Comparison of ENCODE assay signal across 1 cellular context in the genomic region with DNA sequence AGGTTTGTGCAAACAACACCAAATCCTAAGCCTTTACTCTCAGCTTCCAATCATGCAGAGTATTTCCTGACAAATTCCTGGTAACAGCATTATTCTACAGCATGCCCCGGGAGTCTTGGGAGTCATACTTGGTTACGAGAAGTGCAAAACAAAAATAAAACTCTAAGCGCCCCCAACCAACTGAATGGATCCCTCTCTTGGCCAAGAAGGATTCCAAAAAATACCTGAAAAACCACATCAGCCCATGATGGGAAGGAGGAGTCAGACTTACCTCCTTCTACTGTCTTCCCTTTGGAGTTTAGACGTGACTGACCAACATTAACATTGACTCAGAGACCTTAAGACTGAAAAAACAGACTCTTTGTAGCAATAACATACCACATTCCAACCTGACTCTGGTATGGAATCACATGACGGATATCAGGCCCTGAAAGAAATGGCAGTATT.
TF ChIP-seq lines count a peak whose summit lies in the region.

No MANE protein-coding gene starts in this region.

TF ChIP-seq in IMR-90, 13 proteins besides CTCF, POLR2A, EP300 and RAD21:
- TF ChIP-seq, protein P1, sequence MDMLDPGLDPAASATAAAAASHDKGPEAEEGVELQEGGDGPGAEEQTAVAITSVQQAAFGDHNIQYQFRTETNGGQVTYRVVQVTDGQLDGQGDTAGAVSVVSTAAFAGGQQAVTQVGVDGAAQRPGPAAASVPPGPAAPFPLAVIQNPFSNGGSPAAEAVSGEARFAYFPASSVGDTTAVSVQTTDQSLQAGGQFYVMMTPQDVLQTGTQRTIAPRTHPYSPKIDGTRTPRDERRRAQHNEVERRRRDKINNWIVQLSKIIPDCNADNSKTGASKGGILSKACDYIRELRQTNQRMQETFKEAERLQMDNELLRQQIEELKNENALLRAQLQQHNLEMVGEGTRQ (IDR thresholded peaks at IDR 0.05; ENCODE audit: low read depth, low read length) = peak; percentile 70
- peak; percentile 6; the same call in 1 of the 2 replicates for TF ChIP-seq CEBPB (IDR thresholded peaks at IDR 0.05; ENCODE audit: low read depth, low read length)
- TF ChIP-seq MXI1 (IDR thresholded peaks at IDR 0.05; ENCODE audit: borderline replicate concordance, low read depth, low read length) = no peak
